In genomic region chr22:36220457-36220921, GRCh38 we compare ENCODE assay signal across 11 cellular contexts. TPM values are rescaled to one million over a fixed set of nuclear protein-coding genes. Genes with fewer than 3 reads are reported as not detected.
A peak's percentile ranks its signal among the peaks of the same experiment; 100 is the strongest.
DNase-seq lines count a peak whose midpoint lies in the region; ATAC-seq, FAIRE-seq and TF ChIP-seq lines count a peak whose summit lies in the region.
"Had no signal": no experiment of that assay in that cellular context is flagged by ENCODE, and none has a peak within 500 bp of the region (broad histone marks: within the 10 kb centered on the region; RNA-seq: fewer than 3 reads in every experiment).

No MANE protein-coding gene starts in this region.

- H3K27ac ChIP-seq in A549: no peak overlapping the region
- H3K27ac ChIP-seq in mammary epithelial cell (ENCODE audit: insufficient read depth, low read depth, low read length): no peak overlapping the region
- no peak overlapping the region for H3K27ac ChIP-seq in liver (ENCODE audit: low read depth in 1 of 2, low read length in 2 of 2)

- POLR2A ChIA-PET in A549 (lab: Yijun Ruan, JAX): no interaction called here

- ATAC-seq in A549 (peak in 1 of 2 experiments; percentile 73; a peak in 3 of 6 replicates), GM21717 (IDR thresholded peaks at IDR 0.05; ENCODE audit: unreplicated experiment) (no peak)
- no peak for ATAC-seq in stimulated activated effector memory CD8-positive, alpha-beta T cell treated with anti-CD3 and anti-CD28 coated beads, Interleukin-12 subunit alpha, Interleukin-12 subunit beta, amount 100 ng/mL, for 72 hours
- ATAC-seq: SK-N-SH treated with all-trans-retinoic acid at 6 μM for 48 hours had no signal

- peaks cover 14% of the 10 kb centered on the region for H3K4me1 Mint-ChIP-seq in stimulated activated effector memory CD8-positive, alpha-beta T cell treated with anti-CD3 and anti-CD28 coated beads, Interleukin-12 subunit alpha, Interleukin-12 subunit beta, amount 100 ng/mL, for 72 hours

- peak overlapping the region; percentile 36 for H2AFZ ChIP-seq in mammary epithelial cell (ENCODE audit: low read depth, low read length)

- H3K79me2 ChIP-seq in mammary epithelial cell (ENCODE audit: insufficient read depth, low read length): no peaks in the 10 kb centered on the region

- H3K4me3 Mint-ChIP-seq in stimulated activated effector memory CD8-positive, alpha-beta T cell treated with anti-CD3 and anti-CD28 coated beads, Interleukin-12 subunit alpha, Interleukin-12 subunit beta, amount 100 ng/mL, for 72 hours: no peak overlapping the region
- H3K4me3 Mint-ChIP-seq: activated naive CD8-positive, alpha-beta T cell treated with anti-CD3 and anti-CD28 coated beads, Interleukin-2, amount 10 ng/mL, durations not matched to agents 7 days and 5 days had no signal

- in situ Hi-C loops in mammary epithelial cell (cut with MboI; ENCODE audit: low sequenced_read_pairs in 2 of 2): no loop called here

- no peak overlapping the region for H3K9ac ChIP-seq in mammary epithelial cell (ENCODE audit: insufficient read depth, low read length)
- no peak overlapping the region for H3K9ac ChIP-seq in liver (ENCODE audit: low read depth in 1 of 2, low read length in 2 of 2)

- TF ChIP-seq EP300 in A549 (IDR thresholded peaks at IDR 0.05): no peak

- CTCF ChIA-PET in A549 (lab: Yijun Ruan, JAX): interaction anchor here (0.6 to 1.2 kb wide), 4 partner anchors 12 to 1307 kb away, joined by 3 read pairs; partner anchors contain the start of gene APOL2
- CTCF ChIA-PET in mammary epithelial cell (lab: Charles Lee; ENCODE audit: low non-redundant PET): no interaction called here

- H3K4me1 ChIP-seq in A549: peaks cover 5% of the 10 kb centered on the region; the same call in 1 of the 3 replicates
- no peaks in the 10 kb centered on the region for H3K4me1 ChIP-seq in mammary epithelial cell (ENCODE audit: insufficient read depth, low read length)
- peaks cover 0 to 7% (median 2%) of the 10 kb centered on the region in 4 donors for H3K4me1 ChIP-seq in liver (ENCODE audit: control insufficient read depth in 4 of 4, insufficient read depth in 4 of 4, low read length in 3 of 4)

- H3K4me3 ChIP-seq in A549 (no peak overlapping the region), mammary epithelial cell (replicated peaks in 1 of 3; ENCODE audit: insufficient read depth in 1 of 3, low read depth in 2 of 3, low read length in 3 of 3) (no peak overlapping the region), liver (ENCODE audit: low read depth in 1 of 3, low read length in 3 of 3) (no peak overlapping the region)

- H3K36me3 ChIP-seq in mammary epithelial cell (ENCODE audit: insufficient read depth, low read length): no peaks in the 10 kb centered on the region
- H3K36me3 ChIP-seq in liver (ENCODE audit: control insufficient read depth in 4 of 4, insufficient read depth in 3 of 4, low read depth in 1 of 4, low read length in 3 of 4): peaks cover 0 to 2% (median 0%) of the 10 kb centered on the region in 4 donors

- no peaks in the 10 kb centered on the region for H4K20me1 ChIP-seq in mammary epithelial cell (ENCODE audit: insufficient read depth, low read length)

- dilution Hi-C loops in mammary epithelial cell (cut with HindIII; ENCODE audit: low sequenced_read_pairs): no loop called here

- FAIRE-seq in A549 (lab: Jason Lieb, UNC): no peak

- DNase-seq in A549 (ENCODE audit: low read depth in 1 of 2, low spot score in 1 of 2) (peak in 1 of 2 experiments; percentile 30), NAMALWA (ENCODE audit: low spot score) (peak; percentile 28), mammary epithelial cell (no peak)
- no peak for DNase-seq in effector CD4-positive, alpha-beta T cell
- no peak for DNase-seq in stimulated activated effector memory CD8-positive, alpha-beta T cell treated with anti-CD3 and anti-CD28 coated beads, Interleukin-12 subunit alpha, Interleukin-12 subunit beta, amount 100 ng/mL, for 72 hours (ENCODE audit: low spot score in 2 of 2)
- DNase-seq in central memory CD4-positive, alpha-beta T cell: no peak
- DNase-seq: activated naive CD8-positive, alpha-beta T cell treated with anti-CD3 and anti-CD28 coated beads, Interleukin-2, amount 10 ng/mL, durations not matched to agents 7 days and 5 days; kidney glomerular epithelial cell had no signal

- H3K9me3 Mint-ChIP-seq in stimulated activated effector memory CD8-positive, alpha-beta T cell treated with anti-CD3 and anti-CD28 coated beads, Interleukin-12 subunit alpha, Interleukin-12 subunit beta, amount 100 ng/mL, for 72 hours: no peaks in the 10 kb centered on the region
- H3K9me3 Mint-ChIP-seq: activated naive CD8-positive, alpha-beta T cell treated with anti-CD3 and anti-CD28 coated beads, Interleukin-2, amount 10 ng/mL, durations not matched to agents 7 days and 5 days had no signal

- no peaks in the 10 kb centered on the region for H3K9me3 ChIP-seq in A549
- H3K9me3 ChIP-seq in mammary epithelial cell (replicated peaks; ENCODE audit: insufficient read depth, low read length): no peaks in the 10 kb centered on the region
- H3K9me3 ChIP-seq in liver (ENCODE audit: control insufficient read depth in 4 of 4, low read length in 3 of 4): no peaks in the 10 kb centered on the region

- peaks cover 8% of the 10 kb centered on the region for H3K36me3 Mint-ChIP-seq in stimulated activated effector memory CD8-positive, alpha-beta T cell treated with anti-CD3 and anti-CD28 coated beads, Interleukin-12 subunit alpha, Interleukin-12 subunit beta, amount 100 ng/mL, for 72 hours

- no peaks in the 10 kb centered on the region for H3K27me3 ChIP-seq in mammary epithelial cell (ENCODE audit: insufficient read depth, low read length)
- no peaks in the 10 kb centered on the region for H3K27me3 ChIP-seq in liver (ENCODE audit: control insufficient read depth in 4 of 4, insufficient read depth in 4 of 4, low read length in 3 of 4)

- peak overlapping the region; percentile 43; the same call in 2 of the 3 replicates for H3K4me2 ChIP-seq in A549
- no peak overlapping the region for H3K4me2 ChIP-seq in mammary epithelial cell (ENCODE audit: insufficient read depth, low read depth, low read length)

- intact Hi-C loops in mammary epithelial cell (cut with micrococcal nuclease): no loop called here

- BruUV-seq in mammary epithelial cell (replicated peaks; lab: Mats Ljungman, UMichigan): no TSS peak

- TF ChIP-seq CTCF in A549 (IDR thresholded peaks at IDR 0.05) (no peak), mammary epithelial cell (conservative IDR thresholded peaks at IDR 0.05 in 1 of 2, IDR thresholded peaks at IDR 0.05 in 1 of 2; ENCODE audit: extremely low read depth in 1 of 2, insufficient read depth in 1 of 2, low read depth in 1 of 2, low read length in 2 of 2) (no peak), liver (IDR thresholded peaks at IDR 0.05; ENCODE audit: low read depth, low read length, missing input control) (no peak)

- WGBS in A549 (ENCODE audit: missing lambda C conversion rate): 48% methylated on average over 9 of the region's 9 CpGs
- 79% methylated on average over 9 of the region's 9 CpGs for WGBS in mammary epithelial cell (ENCODE audit: low coverage, missing lambda C conversion rate)
- WGBS in liver: 59% methylated on average over 9 of the region's 9 CpGs

- TF ChIP-seq POLR2A in A549 (IDR thresholded peaks at IDR 0.05; ENCODE audit: low read length): no peak

- H3K27ac Mint-ChIP-seq in stimulated activated effector memory CD8-positive, alpha-beta T cell treated with anti-CD3 and anti-CD28 coated beads, Interleukin-12 subunit alpha, Interleukin-12 subunit beta, amount 100 ng/mL, for 72 hours: no peak overlapping the region
- H3K27ac Mint-ChIP-seq: activated naive CD8-positive, alpha-beta T cell treated with anti-CD3 and anti-CD28 coated beads, Interleukin-2, amount 10 ng/mL, durations not matched to agents 7 days and 5 days had no signal

- TF ChIP-seq RAD21 in A549 (conservative IDR thresholded peaks at IDR 0.05 in 1 of 2, IDR thresholded peaks at IDR 0.05 in 1 of 2): no peak
- TF ChIP-seq RAD21 in liver (IDR thresholded peaks at IDR 0.05): peak in 1 of 2 donors; percentile 7

RNA-seq across cellular contexts. Expression of gene APOL2, which starts 18.8 kb away (rescaled TPM):
- polyA plus RNA-seq in A549 (2011; rRNA removed) (8.7 and 12.3 TPM in 2 replicates), A549 (2017; fragmentation: RNase III; extraction: RNeasy Plus Mini Kit Qiagen cat#74134 plus additional on column Dnase treatment) (21.5 to 23.8 TPM (median 23.1 TPM) in 3 replicates), mammary epithelial cell (9.5 TPM), liver (10 to 100 TPM; 20.0 to 23.4 TPM)
- 8.6 TPM in 2 replicates for polyA plus RNA-seq in A549 (2012; cell fraction: cytosol; rRNA removed)
- polyA plus RNA-seq in A549 (2012; cell fraction: nucleus; rRNA removed): 12.3 and 13.2 TPM in 2 replicates
- polyA minus RNA-seq in A549 (2011; rRNA and poly(A)+ RNA removed): 16.4 and 17.4 TPM in 2 replicates
- total RNA-seq in mammary epithelial cell (10 to 100 TPM; 16.8 to 24.3 TPM), liver (10 to 100 TPM; 14.3 to 77.2 TPM)
- 36.0 TPM for polyA minus RNA-seq in mammary epithelial cell

RNA-seq across cellular contexts. Expression of gene APOL4, which starts 18.9 kb away (rescaled TPM):
- not detected in 2 replicates for polyA plus RNA-seq in A549 (2011; rRNA removed)
- polyA plus RNA-seq in A549 (2012; cell fraction: cytosol; rRNA removed): not detected in 2 replicates
- polyA plus RNA-seq in A549 (2012; cell fraction: nucleus; rRNA removed): 0.05 TPM in 1 of 2 replicates, not detected in the other
- not detected in 3 replicates for polyA plus RNA-seq in A549 (2017; fragmentation: RNase III; extraction: RNeasy Plus Mini Kit Qiagen cat#74134 plus additional on column Dnase treatment)
- not detected in 2 replicates for polyA minus RNA-seq in A549 (2011; rRNA and poly(A)+ RNA removed)
- under 1 TPM in 1 of 2 donors, not detected in 1; 0.26 TPM for total RNA-seq in mammary epithelial cell
- polyA plus RNA-seq in mammary epithelial cell: not detected
- not detected for polyA minus RNA-seq in mammary epithelial cell
- total RNA-seq in liver: 1 to 10 TPM; 1.5 to 2.3 TPM
- polyA plus RNA-seq in liver: 1 to 10 TPM in 1 of 2 donors, under 1 TPM in 1; 0.59 to 2.2 TPM

RNA-seq across cellular contexts. Expression of gene APOL1, which starts 32.4 kb away (rescaled TPM):
- polyA plus RNA-seq in A549 (2011; rRNA removed) (2.0 and 3.3 TPM in 2 replicates), A549 (2017; fragmentation: RNase III; extraction: RNeasy Plus Mini Kit Qiagen cat#74134 plus additional on column Dnase treatment) (5.2 to 7.6 TPM (median 6.5 TPM) in 3 replicates), mammary epithelial cell (0.34 TPM), liver (10 to 100 TPM; 57.7 to 61.3 TPM)
- 0.61 and 0.96 TPM in 2 replicates for polyA plus RNA-seq in A549 (2012; cell fraction: cytosol; rRNA removed)
- 0.92 and 1.2 TPM in 2 replicates for polyA plus RNA-seq in A549 (2012; cell fraction: nucleus; rRNA removed)
- 2.0 and 2.4 TPM in 2 replicates for polyA minus RNA-seq in A549 (2011; rRNA and poly(A)+ RNA removed)
- total RNA-seq in mammary epithelial cell (1 to 10 TPM in 1 of 2 donors, under 1 TPM in 1; 0.26 to 1.2 TPM), liver (100 to 1,000 TPM in 1 of 2 donors, 1 to 10 TPM in 1; 7.7 to 129 TPM)
- polyA minus RNA-seq in mammary epithelial cell: not detected

RNA-seq across cellular contexts. Expression of gene APOL3, which starts 59.9 kb away (rescaled TPM):
- polyA plus RNA-seq in A549 (2011; rRNA removed) (not detected in 2 replicates), A549 (2017; fragmentation: RNase III; extraction: RNeasy Plus Mini Kit Qiagen cat#74134 plus additional on column Dnase treatment) (not detected in 3 replicates), mammary epithelial cell (2.2 TPM), liver (10 to 100 TPM in 1 of 2 donors, 1 to 10 TPM in 1; 7.2 to 12.2 TPM)
- polyA plus RNA-seq in A549 (2012; cell fraction: cytosol; rRNA removed): not detected in 2 replicates
- polyA plus RNA-seq in A549 (2012; cell fraction: nucleus; rRNA removed): not detected in 2 replicates
- polyA minus RNA-seq in A549 (2011; rRNA and poly(A)+ RNA removed): not detected in 2 replicates
- total RNA-seq in mammary epithelial cell (1 to 10 TPM in 1 of 2 donors, under 1 TPM in 1; 0.83 to 1.6 TPM), liver (10 to 100 TPM; 11.4 to 34.5 TPM)
- polyA minus RNA-seq in mammary epithelial cell: not detected

Comparison
In these comparisons a context has a peak if more than half of its experiments do, and no peak if none do; other contexts are left out.
1. RNA of gene APOL1, which starts 32.4 kb away (polyA plus RNA-seq): 57.7 to 61.3 TPM in liver; 0.61 to 7.6 TPM in A549 and 0.34 TPM in mammary epithelial cell (single experiment); every median in the first group is over 4 times any median in the second.